ENCODE assay signal across 8 cellular contexts in genomic region chr1:161038523-161039153, GRCh38. TPM values are rescaled to one million over a fixed set of nuclear protein-coding genes. Genes with fewer than 3 reads are reported as not detected.
DNase-seq lines count a peak whose midpoint lies in the region; FAIRE-seq and TF ChIP-seq lines count a peak whose summit lies in the region.

Gene TSTD1 (minus strand): TSS chr1:161038964. CDS start chr1:161038889, 75 bp downstream.

- peaks cover 2% of the 10 kb centered on the region for H3K4me1 ChIP-seq in H9 (ENCODE audit: insufficient read depth, low read length)

- TF ChIP-seq CTCF in GM10248 (IDR thresholded peaks at IDR 0.05; ENCODE audit: control extremely low read depth, extremely low read depth, low read depth, missing control alignments) (no peak), H9 (conservative IDR thresholded peaks at IDR 0.05) (no peak; the same call in 2 of the 3 replicates), bronchial epithelial cell (IDR thresholded peaks at IDR 0.05; ENCODE audit: insufficient read depth, low read length, severe bottlenecking) (peak; percentile 11), lower leg skin (IDR thresholded peaks at IDR 0.05) (no peak)

- peak within 1 kb of the TSS; percentile 88 to 91 for H3K4me3 Mint-ChIP-seq in H9

- H2BK5ac ChIP-seq in H9 (ENCODE audit: insufficient read length, low read length), result no peak within 1 kb of the TSS

- peaks cover 21% of the 10 kb centered on the region for H3K36me3 ChIP-seq in bronchial epithelial cell (ENCODE audit: control insufficient read depth, insufficient read depth, low read length)

- FAIRE-seq in bronchial epithelial cell (lab: Jason Lieb, UNC), result no peak

- peak within 1 kb of the TSS; percentile 54 for H3K4me2 ChIP-seq in H9 (ENCODE audit: insufficient read depth, insufficient read length, low read length)

- DNase-seq in GM10248 (ENCODE audit: extremely low spot score) (peak; percentile 92), H9 (peak; percentile 87), NCI-H1417 (lab: John Stamatoyannopoulos, UW) (peak; percentile 76 to 87 (median 84)), bronchial epithelial cell (ENCODE audit: low read depth) (peak; percentile 50), lower leg skin (ENCODE audit: low spot score in 2 of 2) (peak; percentile 52 to 93), HEK293T (ENCODE audit: extremely low spot score) (no peak)
- peak; percentile 76 for DNase-seq in activated CD4-positive, CD25-positive, alpha-beta regulatory T cell treated with anti-CD3 and anti-CD28 coated beads, Interleukin-2, amount 50 U/mL, for 16 hours (ENCODE audit: low read depth, low spot score)
- DNase-seq in stimulated activated CD4-positive, alpha-beta T cell treated with anti-CD3 and anti-CD28 coated beads, Interleukin-4, amount 100 ng/mL, for 48 hours (ENCODE audit: low read depth in 2 of 2), result peak; percentile 75 to 83

- H2AK5ac ChIP-seq in H9 (ENCODE audit: insufficient read length, low read length), result no peak within 1 kb of the TSS

- H3K27ac ChIP-seq in H9 (ENCODE audit: insufficient read length, low read depth, low read length), result no peak within 1 kb of the TSS

- no CpG with 5 or more reads among the region's 54 CpGs for WGBS in H9 (ENCODE audit: extremely low coverage, insufficient read length, low lambda C conversion rate)
- WGBS in lower leg skin, 2 donors, result 27 to 45% methylated on average over 39 to 50 of the region's 54 CpGs

- intact Hi-C loops in lower leg skin (cut with DNase I; ENCODE audit: low total_unique reads), result no loop called here

- no peak within 1 kb of the TSS for H2BK120ac ChIP-seq in H9 (ENCODE audit: low read depth, low read length, poor library complexity, severe bottlenecking)

- H4K5ac ChIP-seq in H9 (ENCODE audit: insufficient read length, low read depth, low read length), result no peak within 1 kb of the TSS

- no peak within 1 kb of the TSS for H3T11ph ChIP-seq in H9 (ENCODE audit: low read length)

- no peaks in the 10 kb centered on the region for H3K79me1 ChIP-seq in H9 (ENCODE audit: insufficient read depth, low read depth, low read length, poor library complexity, severe bottlenecking)

- H3K27me3 ChIP-seq in H9 (ENCODE audit: insufficient read depth, low read length), result no peaks in the 10 kb centered on the region
- H3K27me3 ChIP-seq in bronchial epithelial cell (ENCODE audit: control insufficient read depth, insufficient read depth, low read length), result no peaks in the 10 kb centered on the region

- no peaks in the 10 kb centered on the region; a peak in 1 of 5 replicates for H3K9me3 Mint-ChIP-seq in H9

- POLR2A ChIA-PET in GM10248 (lab: Yijun Ruan, JAX), result interaction anchor here (0.7 to 1.7 kb wide), 4 partner anchors 8 to 268 kb away, joined by 3 to 7 read pairs (median 5); partner anchors contain the start of gene F11R
- POLR2A ChIA-PET in HEK293T (lab: Yijun Ruan, JAX), result interaction anchor here (0.7 kb wide), 1 partner anchor 17 kb away, joined by 3 read pairs; no protein-coding TSS in a partner anchor

- peak within 1 kb of the TSS; percentile 16 for H3K9ac ChIP-seq in H9 (ENCODE audit: extremely low read depth, insufficient read length, low read length)

- no peak for TF ChIP-seq POLR2A in lower leg skin (IDR thresholded peaks at IDR 0.05)

- H3K27ac Mint-ChIP-seq in H9, result peak within 1 kb of the TSS; percentile 94 to 97 (median 94); a peak in 6 of 7 replicates

- H2BK20ac ChIP-seq in H9 (ENCODE audit: low read depth, low read length, poor library complexity, severe bottlenecking), result no peak within 1 kb of the TSS

- H3K4me1 Mint-ChIP-seq in H9, result peaks cover 19 to 36% of the 10 kb centered on the region in 2 experiments

- no peak within 1 kb of the TSS for H2BK12ac ChIP-seq in H9 (ENCODE audit: insufficient read length, low read depth, low read length)

- H3K14ac ChIP-seq in H9 (ENCODE audit: insufficient read depth, low read length), result peak within 1 kb of the TSS; percentile 6; the same call in 1 of the 2 replicates

- peaks cover 7% of the 10 kb centered on the region for H3K23me2 ChIP-seq in H9 (ENCODE audit: insufficient read length, low read depth, low read length, poor library complexity, severe bottlenecking)

- no peaks in the 10 kb centered on the region; the same call in 1 of the 2 replicates for H3K27me3 Mint-ChIP-seq in H9 (ENCODE audit: low read depth)

- peak within 1 kb of the TSS; percentile 93 for H3K4me3 ChIP-seq in bronchial epithelial cell (ENCODE audit: low read depth, low read length)
- H3K4me3 ChIP-seq in lower leg skin (ENCODE audit: low read depth, poor library complexity, severe bottlenecking), result peak within 1 kb of the TSS; percentile 56

- H4K91ac ChIP-seq in H9 (ENCODE audit: insufficient read length, low read depth, low read length), result no peak within 1 kb of the TSS

- CTCF ChIA-PET in GM10248 (lab: Yijun Ruan, JAX) (interaction anchor here (1.0 to 5.6 kb wide), 6 partner anchors 17 to 99 kb away, joined by 3 to 49 read pairs (median 7); partner anchors contain the start of genes F11R, KLHDC9, NIT1 and PFDN2), HEK293T (lab: Yijun Ruan, JAX) (no interaction called here)

- no peak within 1 kb of the TSS for H3K18ac ChIP-seq in H9 (ENCODE audit: insufficient read length, low read depth, low read length)

- H3K9me3 ChIP-seq in H9 (ENCODE audit: control insufficient read depth, low read depth, low read length), result no peaks in the 10 kb centered on the region

- H3K23ac ChIP-seq in H9 (ENCODE audit: insufficient read length, low read depth, low read length), result no peak within 1 kb of the TSS

- H3K4ac ChIP-seq in H9 (ENCODE audit: low read depth, low read length), result no peak within 1 kb of the TSS

- no peak within 1 kb of the TSS for H4K8ac ChIP-seq in H9 (replicated peaks; ENCODE audit: insufficient read length, low read depth, low read length)

- H2BK15ac ChIP-seq in H9 (ENCODE audit: low read depth, low read length), result no peak within 1 kb of the TSS

- H3K56ac ChIP-seq in H9 (ENCODE audit: insufficient read length, low read depth, low read length), result no peak within 1 kb of the TSS

- no peaks in the 10 kb centered on the region for H4K20me1 ChIP-seq in H9 (ENCODE audit: control insufficient read depth, insufficient read depth, insufficient read length)

- H3K36me3 Mint-ChIP-seq in H9 (ENCODE audit: insufficient read depth in 1 of 3, low read depth in 3 of 3), result peaks cover 32 to 49% (median 40%) of the 10 kb centered on the region in 3 experiments; a peak in 6 of 7 replicates

- no peaks in the 10 kb centered on the region; the same call in 1 of the 2 replicates for H3K79me2 ChIP-seq in H9 (ENCODE audit: insufficient read depth, low read length)

- H2AFZ ChIP-seq in H9 (ENCODE audit: low read length), result no peak within 1 kb of the TSS

TF ChIP-seq in HEK293T, 16 proteins besides CTCF, POLR2A, EP300 and RAD21:
- TF ChIP-seq CTBP1 (IDR thresholded peaks at IDR 0.05; ENCODE audit: borderline replicate concordance) (no peak), NFRKB (IDR thresholded peaks at IDR 0.05) (no peak), TARDBP (IDR thresholded peaks at IDR 0.05) (no peak)

RNA-seq across cellular contexts. Expression of gene TSTD1, which starts in this region (rescaled TPM):
- total RNA-seq in H9 (2021) (73.7 and 77.0 TPM in 2 replicates), bronchial epithelial cell (55.5 and 87.1 TPM in 2 replicates), lower leg skin (100 to 1,000 TPM in 3 of 4 donors, 10 to 100 TPM in 1; 94.9 to 136 (median 107) TPM)
